Comparison of ENCODE assay signal across 7 cellular contexts in the genomic region with DNA sequence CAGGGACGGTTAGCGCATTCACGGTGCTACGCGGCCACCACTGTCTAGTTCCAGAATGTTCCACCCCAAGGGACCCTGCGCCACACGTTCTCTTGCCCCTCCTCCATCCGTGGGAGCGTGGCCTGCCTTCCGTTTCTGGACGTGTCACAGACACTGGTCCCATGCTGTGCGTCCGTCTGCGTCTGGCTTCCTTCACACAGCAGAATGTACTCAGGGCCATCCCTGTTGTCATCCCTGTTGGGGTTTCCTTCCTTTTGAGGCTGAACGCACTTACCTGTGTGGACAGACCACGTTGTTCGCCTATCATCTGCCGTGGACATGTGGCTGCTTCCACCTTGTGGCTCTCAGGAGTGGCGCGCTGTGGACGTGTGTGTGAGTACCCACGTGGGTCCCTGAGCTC.
"Had no signal": no experiment of that assay in that cellular context is flagged by ENCODE, and none has a peak within 500 bp of the region (broad histone marks: within the 10 kb centered on the region; RNA-seq: fewer than 3 reads in every experiment).

No MANE protein-coding gene starts in this region.

- H3K4me3 Mint-ChIP-seq: GM23338, H9 had no signal

- H3K27ac Mint-ChIP-seq: GM23338, H9 had no signal

- DNase-seq: H9, HCEC 1CT, IMR-90 had no signal

- H3K4me3 ChIP-seq: GM23338 had no signal

- FAIRE-seq: H1, H54, HTR-8/SVneo had no signal

- H3K4me1 Mint-ChIP-seq: GM23338, H9 had no signal
